Comparison of ENCODE assay signal across 10 cellular contexts in genomic region chr17:66714046-66715023, GRCh38.
DNase-seq lines count a peak whose midpoint lies in the region; ATAC-seq and TF ChIP-seq lines count a peak whose summit lies in the region.
"Had no signal": no experiment of that assay in that cellular context is flagged by ENCODE, and none has a peak within 500 bp of the region (broad histone marks: within the 10 kb centered on the region; RNA-seq: fewer than 3 reads in every experiment).

No MANE protein-coding gene starts in this region.

- DNase-seq in activated naive CD4-positive, alpha-beta T cell treated with anti-CD3 and anti-CD28 coated beads, Interleukin-2, amount 50 U/mL, for 72 hours (ENCODE audit: low spot score in 2 of 2) = no peak
- no peak for DNase-seq in activated naive CD4-positive, alpha-beta T cell treated with Interleukin-2 at 50 U/mL for 16 hours
- peak; percentile 67 for DNase-seq in SHP77 treated with DMSO at 0.1 percent for 48 hours (lab: John Stamatoyannopoulos, UW)
- DNase-seq in globus pallidus (ENCODE audit: low spot score) = peak; percentile 20
- no peak for DNase-seq in stimulated activated naive B cell treated with anti-CD40 and anti-IgM and Interleukin-4, amounts not matched to agents 10 μg/mL and 1 μg/mL and 100 μg/mL, for 72 hours
- DNase-seq in HFFc6 = no peak
- DNase-seq: KBM-7, NCI-H226 had no signal

- no peak overlapping the region for H3K4me3 Mint-ChIP-seq in stimulated activated naive B cell treated with anti-CD40 and anti-IgM and Interleukin-4, amounts not matched to agents 10 μg/mL and 1 μg/mL and 100 μg/mL, for 72 hours
- H3K4me3 Mint-ChIP-seq in HFFc6 = no peak overlapping the region

- no peak for ATAC-seq in activated naive CD4-positive, alpha-beta T cell treated with anti-CD3 and anti-CD28 coated beads, Interleukin-2, amount 50 U/mL, for 72 hours
- ATAC-seq in stimulated activated naive B cell treated with anti-CD40 and anti-IgM and Interleukin-4, amounts not matched to agents 10 μg/mL and 1 μg/mL and 100 μg/mL, for 72 hours (replicated peaks) = no peak
- ATAC-seq in GM19023 (IDR thresholded peaks at IDR 0.05; ENCODE audit: unreplicated experiment) (no peak), HG03521 (IDR thresholded peaks at IDR 0.05; ENCODE audit: unreplicated experiment) (no peak)

- peaks cover 4 to 11% of the 10 kb centered on the region in 2 donors for H3K27me3 Mint-ChIP-seq in stimulated activated naive B cell treated with anti-CD40 and anti-IgM and Interleukin-4, amounts not matched to agents 10 μg/mL and 1 μg/mL and 100 μg/mL, for 72 hours
- peaks cover 8% of the 10 kb centered on the region for H3K27me3 Mint-ChIP-seq in HFFc6 (ENCODE audit: insufficient read depth)

- peaks cover 1 to 6% of the 10 kb centered on the region in 2 donors for H3K4me1 Mint-ChIP-seq in stimulated activated naive B cell treated with anti-CD40 and anti-IgM and Interleukin-4, amounts not matched to agents 10 μg/mL and 1 μg/mL and 100 μg/mL, for 72 hours
- H3K4me1 Mint-ChIP-seq in HFFc6 (ENCODE audit: low read depth) = peaks cover 12% of the 10 kb centered on the region

- no peak for TF ChIP-seq CTCF in HFFc6 (IDR thresholded peaks at IDR 0.05)

- H3K9me3 Mint-ChIP-seq in activated naive CD4-positive, alpha-beta T cell treated with anti-CD3 and anti-CD28 coated beads, Interleukin-2, amount 50 U/mL, for 72 hours = no peaks in the 10 kb centered on the region
- no peaks in the 10 kb centered on the region for H3K9me3 Mint-ChIP-seq in stimulated activated naive B cell treated with anti-CD40 and anti-IgM and Interleukin-4, amounts not matched to agents 10 μg/mL and 1 μg/mL and 100 μg/mL, for 72 hours
- H3K9me3 Mint-ChIP-seq in HFFc6 = no peaks in the 10 kb centered on the region

- peaks cover 0 to 17% of the 10 kb centered on the region in 2 donors for H3K36me3 Mint-ChIP-seq in activated naive CD4-positive, alpha-beta T cell treated with anti-CD3 and anti-CD28 coated beads, Interleukin-2, amount 50 U/mL, for 72 hours
- no peaks in the 10 kb centered on the region for H3K36me3 Mint-ChIP-seq in stimulated activated naive B cell treated with anti-CD40 and anti-IgM and Interleukin-4, amounts not matched to agents 10 μg/mL and 1 μg/mL and 100 μg/mL, for 72 hours
- H3K36me3 Mint-ChIP-seq in HFFc6 (ENCODE audit: low read depth) = peaks cover 28% of the 10 kb centered on the region

- peak overlapping the region; percentile 71 to 94 for H3K27ac Mint-ChIP-seq in activated naive CD4-positive, alpha-beta T cell treated with anti-CD3 and anti-CD28 coated beads, Interleukin-2, amount 50 U/mL, for 72 hours
- peak overlapping the region; percentile 62 for H3K27ac Mint-ChIP-seq in stimulated activated naive B cell treated with anti-CD40 and anti-IgM and Interleukin-4, amounts not matched to agents 10 μg/mL and 1 μg/mL and 100 μg/mL, for 72 hours
- H3K27ac Mint-ChIP-seq in HFFc6 = no peak overlapping the region

Comparison
In these comparisons a context has a peak if more than half of its experiments do, and no peak if none do; other contexts are left out.
1. DNase-seq: peak in SHP77 treated with DMSO at 0.1 percent for 48 hours (single experiment) and globus pallidus (single experiment); none in activated naive CD4-positive, alpha-beta T cell treated with anti-CD3 and anti-CD28 coated beads, Interleukin-2, amount 50 U/mL, for 72 hours (0 of 2), activated naive CD4-positive, alpha-beta T cell treated with Interleukin-2 at 50 U/mL for 16 hours (single experiment), stimulated activated naive B cell treated with anti-CD40 and anti-IgM and Interleukin-4, amounts not matched to agents 10 μg/mL and 1 μg/mL and 100 μg/mL, for 72 hours (single experiment) and HFFc6 (single experiment).